Comparison of ENCODE assay signal across 9 cellular contexts in genomic region chr5:170638454-170639220, GRCh38.
A peak's percentile ranks its signal among the peaks of the same experiment; 100 is the strongest.
DNase-seq lines count a peak whose midpoint lies in the region; ATAC-seq and TF ChIP-seq lines count a peak whose summit lies in the region.
"Had no signal": no experiment of that assay in that cellular context is flagged by ENCODE, and none has a peak within 500 bp of the region (broad histone marks: within the 10 kb centered on the region; RNA-seq: fewer than 3 reads in every experiment).

No MANE protein-coding gene starts in this region.

- no peak overlapping the region for H3T11ph ChIP-seq in H9 (ENCODE audit: low read length)

- no peak overlapping the region for H2AK5ac ChIP-seq in H9 (ENCODE audit: insufficient read length, low read length)

- in situ Hi-C loops in G401 (cut with HindIII; ENCODE audit: low sequenced_read_pairs): no loop called here

- no peak overlapping the region for H2BK20ac ChIP-seq in H9 (ENCODE audit: low read depth, low read length, poor library complexity, severe bottlenecking)

- H4K5ac ChIP-seq in H9 (ENCODE audit: insufficient read length, low read depth, low read length): no peak overlapping the region

- no peak overlapping the region for H3K23ac ChIP-seq in H9 (ENCODE audit: insufficient read length, low read depth, low read length)

- no peak overlapping the region for H3K4me3 Mint-ChIP-seq in H9

- no peak overlapping the region for H4K91ac ChIP-seq in H9 (ENCODE audit: insufficient read length, low read depth, low read length)

- DNase-seq in G401 (ENCODE audit: low spot score) (peak; percentile 77), H9 (peak; percentile 88), NCI-H128 (lab: John Stamatoyannopoulos, UW; ENCODE audit: unreplicated experiment) (peak; percentile 48), caudate nucleus (lab: John Stamatoyannopoulos, UW) (peak in 43 of 61 donors; percentile 3 to 68 (median 34)), left kidney (ENCODE audit: low read depth, low spot score) (peak; percentile 80)
- peak; percentile 42 for DNase-seq in activated CD4-positive, CD25-positive, alpha-beta regulatory T cell treated with anti-CD3 and anti-CD28 coated beads, Interleukin-2, amount 50 U/mL, for 16 hours (ENCODE audit: low read depth, low spot score)
- DNase-seq in stimulated activated CD4-positive, alpha-beta T cell treated with anti-CD3 and anti-CD28 coated beads, TNF-alpha, amount 100 ng/mL, for 1 hour (ENCODE audit: low read depth in 3 of 3, low spot score in 1 of 3): peak in 2 of 3 donors; percentile 21 to 54

- H3K36me3 Mint-ChIP-seq in H9 (ENCODE audit: insufficient read depth in 1 of 3, low read depth in 3 of 3): no peaks in the 10 kb centered on the region

- H3K4ac ChIP-seq in H9 (ENCODE audit: low read depth, low read length): no peak overlapping the region

- no peak overlapping the region for H3K56ac ChIP-seq in H9 (ENCODE audit: insufficient read length, low read depth, low read length)

- H3K9me3 Mint-ChIP-seq in H9: no peaks in the 10 kb centered on the region

- H4K20me1 ChIP-seq in H9 (ENCODE audit: control insufficient read depth, insufficient read depth, insufficient read length): no peaks in the 10 kb centered on the region

- no peaks in the 10 kb centered on the region for H3K27me3 ChIP-seq in H9 (ENCODE audit: insufficient read depth, low read length)

- peaks cover 4% of the 10 kb centered on the region for H3K23me2 ChIP-seq in H9 (ENCODE audit: insufficient read length, low read depth, low read length, poor library complexity, severe bottlenecking)

- H3K27ac Mint-ChIP-seq in H9: peak overlapping the region in 2 of 3 experiments; percentile 57 to 71; a peak in 2 of 7 replicates

- no peak overlapping the region for H2BK5ac ChIP-seq in H9 (ENCODE audit: insufficient read length, low read length)

- peaks cover 26% of the 10 kb centered on the region in 2 experiments for H3K4me1 Mint-ChIP-seq in H9

- WGBS in H9 (ENCODE audit: extremely low coverage, insufficient read length, low lambda C conversion rate): no CpG with 5 or more reads among the region's 15 CpGs

- H3K79me1 ChIP-seq in H9 (ENCODE audit: insufficient read depth, low read depth, low read length, poor library complexity, severe bottlenecking): no peaks in the 10 kb centered on the region

- no peak overlapping the region for H2BK15ac ChIP-seq in H9 (ENCODE audit: low read depth, low read length)

- no peak overlapping the region for H2BK12ac ChIP-seq in H9 (ENCODE audit: insufficient read length, low read depth, low read length)

- peaks cover 18% of the 10 kb centered on the region for H3K27me3 Mint-ChIP-seq in H9 (ENCODE audit: low read depth)

- no peak overlapping the region for H3K27ac ChIP-seq in H9 (ENCODE audit: insufficient read length, low read depth, low read length)
- H3K27ac ChIP-seq in caudate nucleus (ENCODE audit: low read depth, low read length): no peak overlapping the region
- H3K27ac ChIP-seq: epithelial cell of prostate had no signal

- no peak overlapping the region for H3K14ac ChIP-seq in H9 (ENCODE audit: insufficient read depth, low read length)

- peaks cover 17% of the 10 kb centered on the region; the same call in 1 of the 2 replicates for H3K4me1 ChIP-seq in H9 (ENCODE audit: insufficient read depth, low read length)

- no peak overlapping the region for H2BK120ac ChIP-seq in H9 (ENCODE audit: low read depth, low read length, poor library complexity, severe bottlenecking)

- no peak overlapping the region for H3K18ac ChIP-seq in H9 (ENCODE audit: insufficient read length, low read depth, low read length)

- peak; percentile 96 for TF ChIP-seq CTCF in H9 (conservative IDR thresholded peaks at IDR 0.05)

- no peak overlapping the region for H2AFZ ChIP-seq in H9 (ENCODE audit: low read length)

- H3K9me3 ChIP-seq in H9 (ENCODE audit: control insufficient read depth, low read depth, low read length): no peaks in the 10 kb centered on the region

- no peaks in the 10 kb centered on the region for H3K79me2 ChIP-seq in H9 (ENCODE audit: insufficient read depth, low read length)

- H3K9ac ChIP-seq in H9 (ENCODE audit: extremely low read depth, insufficient read length, low read length): no peak overlapping the region

- H3K4me2 ChIP-seq in H9 (ENCODE audit: insufficient read depth, insufficient read length, low read length): no peak overlapping the region

- no peak for ATAC-seq in HG03571 (IDR thresholded peaks at IDR 0.05; ENCODE audit: unreplicated experiment)

- no peak overlapping the region for H4K8ac ChIP-seq in H9 (replicated peaks; ENCODE audit: insufficient read length, low read depth, low read length)

Comparison
In these comparisons a context has a peak if more than half of its experiments do, and no peak if none do; other contexts are left out.
1. DNase-seq: peak in every context shown above with its lines; median percentile 88 in H9; 80 in left kidney; 77 in G401; 48 in NCI-H128; 42 in activated CD4-positive, CD25-positive, alpha-beta regulatory T cell treated with anti-CD3 and anti-CD28 coated beads, Interleukin-2, amount 50 U/mL, for 16 hours; 38 in stimulated activated CD4-positive, alpha-beta T cell treated with anti-CD3 and anti-CD28 coated beads, TNF-alpha, amount 100 ng/mL, for 1 hour; 34 in caudate nucleus.